ENCODE assay signal across 33 cellular contexts in genomic region chr9:77188242-77188641, GRCh38.
"Had no signal": no experiment of that assay in that cellular context is flagged by ENCODE, and none has a peak within 500 bp of the region (broad histone marks: within the 10 kb centered on the region; RNA-seq: fewer than 3 reads in every experiment).

No MANE protein-coding gene starts in this region.

- H3K27me3 ChIP-seq: MG63 had no signal

- DNase-seq: Kasumi-1, MG63, MM.1S, MV-4-11, NCI-H1048, NCI-H1092, NCI-H1092 treated with DMSO at 0.1 percent for 48 hours, NCI-H1417, NCI-H1417 treated with DMSO at 0.1 percent for 48 hours, NCI-H1436, NCI-H1436 treated with DMSO at 0.1 percent for 48 hours, NCI-H1694, NCI-H1694 treated with DMSO at 0.1 percent for 48 hours, NCI-H187, NCI-H187 treated with DMSO at 0.1 percent for 48 hours, NCI-H1930, NCI-H2029, NCI-H2029 treated with DMSO at 0.1 percent for 48 hours, NCI-H2081, NCI-H2081 treated with DMSO at 0.1 percent for 48 hours, NCI-H2107, NCI-H2171, NCI-H2171 treated with DMSO at 0.1 percent for 48 hours, NCI-H2227 treated with DMSO at 0.1 percent for 48 hours, NCI-H226, NCI-H345, NCI-H446, NCI-H446 treated with DMSO at 0.1 percent for 48 hours, NCI-H510A, NCI-H510A treated with DMSO at 0.1 percent for 48 hours, NCI-H524, NCI-H524 treated with DMSO at 0.1 percent for 48 hours, NCI-H526 had no signal

- H3K9me3 ChIP-seq: MG63 had no signal

- H3K4me3 ChIP-seq: MG63 had no signal

- H3K36me3 ChIP-seq: MG63 had no signal
